Comparison of ENCODE assay signal across 19 cellular contexts in genomic region chrX:110454336-110454735, GRCh38.
DNase-seq lines count a peak whose midpoint lies in the region; ATAC-seq and TF ChIP-seq lines count a peak whose summit lies in the region.
"Had no signal": no experiment of that assay in that cellular context is flagged by ENCODE, and none has a peak within 500 bp of the region (broad histone marks: within the 10 kb centered on the region; RNA-seq: fewer than 3 reads in every experiment).

No MANE protein-coding gene starts in this region.

- no peak overlapping the region for H3K4me3 Mint-ChIP-seq in progenitor cell of endocrine pancreas (ENCODE audit: low read depth)
- H3K4me3 Mint-ChIP-seq: B cell; CD8-positive, alpha-beta T cell had no signal

- DNase-seq in G401 (ENCODE audit: low spot score) (peak; percentile 91), NCI-H446 (lab: John Stamatoyannopoulos, UW) (peak; percentile 10 to 62), cerebellum (ENCODE audit: low spot score) (peak; percentile 68), progenitor cell of endocrine pancreas (ENCODE audit: low spot score, unreplicated experiment) (no peak), COLO829 (ENCODE audit: low spot score) (no peak), NCI-H128 (lab: John Stamatoyannopoulos, UW; ENCODE audit: unreplicated experiment) (no peak)
- DNase-seq: CD8-positive, alpha-beta T cell; DMS153; DND-41; Karpas-422; NCI-H1092 treated with DMSO at 0.1 percent for 48 hours; NCI-H1436 treated with DMSO at 0.1 percent for 48 hours; NCI-H187 treated with DMSO at 0.1 percent for 48 hours; NCI-H526; SIG-M5 had no signal

- no peak for TF ChIP-seq POLR2A in GM18505 (IDR thresholded peaks at IDR 0.05; ENCODE audit: borderline replicate concordance, extremely low read depth, insufficient read depth, insufficient read length)

- H3K27ac Mint-ChIP-seq in progenitor cell of endocrine pancreas: peak overlapping the region; percentile 58
- H3K27ac Mint-ChIP-seq: B cell; CD8-positive, alpha-beta T cell had no signal

- peaks cover 14% of the 10 kb centered on the region for H3K27me3 Mint-ChIP-seq in progenitor cell of endocrine pancreas

- no peak for ATAC-seq in GM18505 (IDR thresholded peaks at IDR 0.05; ENCODE audit: unreplicated experiment)
- ATAC-seq: CD8-positive, alpha-beta T cell; HepG2; Panc1 had no signal

- H3K9me3 Mint-ChIP-seq in progenitor cell of endocrine pancreas (ENCODE audit: low read depth): no peaks in the 10 kb centered on the region
- H3K9me3 Mint-ChIP-seq: CD8-positive, alpha-beta T cell had no signal

- in situ Hi-C loops in G401 (cut with HindIII; ENCODE audit: low sequenced_read_pairs): no loop called here

- no peaks in the 10 kb centered on the region for H3K36me3 Mint-ChIP-seq in progenitor cell of endocrine pancreas (ENCODE audit: insufficient read depth)
- H3K36me3 Mint-ChIP-seq: CD8-positive, alpha-beta T cell had no signal

- no peak for TF ChIP-seq CTCF in progenitor cell of endocrine pancreas (IDR thresholded peaks at IDR 0.05; ENCODE audit: unreplicated experiment)

- peaks cover 4% of the 10 kb centered on the region for H3K4me1 Mint-ChIP-seq in progenitor cell of endocrine pancreas (ENCODE audit: low read depth)
- H3K4me1 Mint-ChIP-seq: B cell had no signal

Comparison
In these comparisons a context has a peak if more than half of its experiments do, and no peak if none do; other contexts are left out.
1. DNase-seq: peak in G401 (single experiment), NCI-H446 (2 of 2) and cerebellum (single experiment); none in progenitor cell of endocrine pancreas (single experiment), COLO829 (single experiment) and NCI-H128 (single experiment).